ENCODE assay signal across 1 cellular context in the genomic region with DNA sequence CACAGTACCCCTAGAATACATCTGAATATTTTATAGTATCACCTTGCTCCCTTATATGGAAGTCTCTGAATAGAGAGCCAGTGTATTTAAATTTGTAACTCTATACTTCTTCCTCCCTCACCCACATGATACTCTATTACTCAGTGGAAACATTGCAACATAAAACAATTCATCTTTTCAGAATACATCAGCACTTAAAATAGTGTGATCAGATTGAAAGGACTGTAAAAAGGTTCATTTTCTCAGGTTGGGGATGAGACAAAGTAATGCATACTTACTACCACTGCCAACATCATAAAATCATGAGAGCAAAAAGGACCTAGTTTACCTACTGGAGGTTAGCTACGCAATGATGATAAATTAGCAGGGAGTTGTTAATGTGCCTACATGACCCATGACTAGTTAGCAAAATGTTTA.
TF ChIP-seq lines count a peak whose summit lies in the region.

No MANE protein-coding gene starts in this region.

TF ChIP-seq in GM23338, 12 proteins besides CTCF, POLR2A, EP300 and RAD21 (continued from another document):
- no peak for TF ChIP-seq ZNF462 (CRISPR knock-in tag; IDR thresholded peaks at IDR 0.05)
- no peak for TF ChIP-seq ZNF331 (CRISPR knock-in tag; IDR thresholded peaks at IDR 0.05; ENCODE audit: low read depth)
- TF ChIP-seq EZH2 (IDR thresholded peaks at IDR 0.05; ENCODE audit: low read depth, unreplicated experiment): no peak
- TF ChIP-seq CREB1 (CRISPR knock-in tag; IDR thresholded peaks at IDR 0.05; ENCODE audit: low read depth): no peak
- TF ChIP-seq, protein P1, sequence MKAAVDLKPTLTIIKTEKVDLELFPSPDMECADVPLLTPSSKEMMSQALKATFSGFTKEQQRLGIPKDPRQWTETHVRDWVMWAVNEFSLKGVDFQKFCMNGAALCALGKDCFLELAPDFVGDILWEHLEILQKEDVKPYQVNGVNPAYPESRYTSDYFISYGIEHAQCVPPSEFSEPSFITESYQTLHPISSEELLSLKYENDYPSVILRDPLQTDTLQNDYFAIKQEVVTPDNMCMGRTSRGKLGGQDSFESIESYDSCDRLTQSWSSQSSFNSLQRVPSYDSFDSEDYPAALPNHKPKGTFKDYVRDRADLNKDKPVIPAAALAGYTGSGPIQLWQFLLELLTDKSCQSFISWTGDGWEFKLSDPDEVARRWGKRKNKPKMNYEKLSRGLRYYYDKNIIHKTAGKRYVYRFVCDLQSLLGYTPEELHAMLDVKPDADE (IDR thresholded peaks at IDR 0.05): no peak
- TF ChIP-seq STAT1 (IDR thresholded peaks at IDR 0.05; ENCODE audit: unreplicated experiment): no peak
- TF ChIP-seq ZNF114 (CRISPR knock-in tag; IDR thresholded peaks at IDR 0.05): no peak
